In the genomic region with DNA sequence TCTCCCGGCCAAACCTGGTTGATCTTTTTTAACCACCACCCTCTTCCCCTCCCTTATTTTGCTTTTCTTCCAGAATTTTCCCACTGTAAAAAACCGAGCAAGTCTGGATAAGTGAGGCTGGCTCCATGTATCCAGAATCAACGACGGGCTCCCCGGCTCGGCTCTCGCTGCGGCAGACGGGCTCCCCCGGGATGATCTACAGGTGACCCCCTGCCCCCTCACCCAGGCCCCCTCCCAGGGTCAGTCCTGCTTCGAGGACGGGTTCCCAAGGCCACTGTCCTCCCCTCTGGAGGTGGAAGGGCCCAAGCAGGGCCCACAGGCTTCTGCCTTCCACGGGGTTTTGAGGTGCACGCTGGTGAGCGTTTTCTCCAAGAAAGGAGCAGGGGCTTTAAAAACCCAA, we compare ENCODE assay signal across 24 cellular contexts.
"Had no signal": no experiment of that assay in that cellular context is flagged by ENCODE, and none has a peak within 500 bp of the region (broad histone marks: within the 10 kb centered on the region; RNA-seq: fewer than 3 reads in every experiment).

No MANE protein-coding gene starts in this region.

- H3K4me3 Mint-ChIP-seq: immature natural killer cell; naive thymus-derived CD8-positive, alpha-beta T cell; nephron progenitor cell; stimulated activated naive B cell treated with anti-CD40 and anti-IgM and Interleukin-4, amounts not matched to agents 10 μg/mL and 1 μg/mL and 100 μg/mL, for 72 hours had no signal

- H3K36me3 ChIP-seq: right lobe of liver, thyroid gland, transverse colon had no signal

- H3K27ac ChIP-seq: left lung, lower lobe of right lung, parathyroid adenoma, psoas muscle, right lobe of liver, stomach, testis, thyroid gland, transverse colon, upper lobe of left lung had no signal

- H3K4me2 ChIP-seq: smooth muscle cell had no signal

- H3K27me3 ChIP-seq: left lung, right lobe of liver, testis, thyroid gland, transverse colon, upper lobe of left lung had no signal

- H3K9me3 ChIP-seq: left lung, lower lobe of right lung, psoas muscle, right lobe of liver, stomach, testis, thyroid gland, transverse colon, upper lobe of left lung had no signal

- H3K9ac ChIP-seq: parathyroid adenoma had no signal

- H3K4me1 ChIP-seq: lower lobe of right lung, parathyroid adenoma, psoas muscle, right lobe of liver, thyroid gland, transverse colon, upper lobe of left lung had no signal

- H2AFZ ChIP-seq: parathyroid adenoma had no signal

- DNase-seq: hypothalamus; immature natural killer cell; kidney; left colon; mammary epithelial cell; mesenchymal stem cell; naive thymus-derived CD8-positive, alpha-beta T cell; nephron progenitor cell; nucleus accumbens; psoas muscle; right lobe of liver; stimulated activated CD4-positive, alpha-beta T cell treated with anti-CD3 and anti-CD28 coated beads, Interleukin-2, amount 100 ng/mL, for 24 hours; stimulated activated CD4-positive, alpha-beta T cell treated with anti-CD3 and anti-CD28 coated beads, Interleukin-4, amount 100 ng/mL, for 1 hour; stimulated activated naive B cell treated with anti-CD40 and anti-IgM and Interleukin-4, amounts not matched to agents 10 μg/mL and 1 μg/mL and 100 μg/mL, for 72 hours; stimulated activated naive CD8-positive, alpha-beta T cell treated with anti-CD3 and anti-CD28 coated beads, Interleukin-15, Interleukin-2, amounts not matched to agents 100 U/mL and 50 U/mL, for 24 hours; stomach; testis; thyroid gland; transverse colon; upper lobe of left lung had no signal

- H3K4me3 ChIP-seq: left lung, lower lobe of right lung, psoas muscle, right lobe of liver, smooth muscle cell, stomach, testis, thyroid gland, transverse colon, upper lobe of left lung had no signal

- H3K27me3 Mint-ChIP-seq: naive thymus-derived CD8-positive, alpha-beta T cell; stimulated activated naive B cell treated with anti-CD40 and anti-IgM and Interleukin-4, amounts not matched to agents 10 μg/mL and 1 μg/mL and 100 μg/mL, for 72 hours had no signal

- H3K9me3 Mint-ChIP-seq: immature natural killer cell; naive thymus-derived CD8-positive, alpha-beta T cell; nephron progenitor cell; stimulated activated naive B cell treated with anti-CD40 and anti-IgM and Interleukin-4, amounts not matched to agents 10 μg/mL and 1 μg/mL and 100 μg/mL, for 72 hours had no signal

- H3K79me2 ChIP-seq: parathyroid adenoma had no signal

- H3K27ac Mint-ChIP-seq: nephron progenitor cell; stimulated activated naive B cell treated with anti-CD40 and anti-IgM and Interleukin-4, amounts not matched to agents 10 μg/mL and 1 μg/mL and 100 μg/mL, for 72 hours had no signal

- ATAC-seq: naive thymus-derived CD8-positive, alpha-beta T cell; psoas muscle; right lobe of liver; stimulated activated naive B cell treated with anti-CD40 and anti-IgM and Interleukin-4, amounts not matched to agents 10 μg/mL and 1 μg/mL and 100 μg/mL, for 72 hours; stimulated activated naive CD8-positive, alpha-beta T cell treated with anti-CD3 and anti-CD28 coated beads, Interleukin-15, Interleukin-2, amounts not matched to agents 100 U/mL and 50 U/mL, for 24 hours had no signal
